In genomic region chr6:73694711-73695411, GRCh38 we compare ENCODE assay signal across 8 cellular contexts. TPM values are rescaled to one million over a fixed set of nuclear protein-coding genes. Genes with fewer than 3 reads are reported as not detected.
DNase-seq lines count a peak whose midpoint lies in the region; ATAC-seq and TF ChIP-seq lines count a peak whose summit lies in the region.

No MANE protein-coding gene starts in this region.

- intact Hi-C loops in left ventricle myocardium superior (cut with micrococcal nuclease) = no loop called here

- TF ChIP-seq CTCF in GM20000 (IDR thresholded peaks at IDR 0.05; ENCODE audit: extremely low read depth, missing control alignments) = no peak

- ATAC-seq in left ventricle myocardium superior = peak; percentile 16
- peak; percentile 3 for ATAC-seq in stimulated activated naive CD8-positive, alpha-beta T cell treated with anti-CD3 and anti-CD28 coated beads, Interleukin-15, Interleukin-2, amounts not matched to agents 100 U/mL and 50 U/mL, for 24 hours
- no peak for ATAC-seq in HG02571 (IDR thresholded peaks at IDR 0.05; ENCODE audit: unreplicated experiment)

- peak; percentile 25 for DNase-seq in DMS 273 (lab: John Stamatoyannopoulos, UW; ENCODE audit: unreplicated experiment)
- DNase-seq in DMS 273 treated with DMSO at 0.1 percent for 48 hours (lab: John Stamatoyannopoulos, UW) = no peak
- DNase-seq in activated T-cell treated with anti-CD3 and anti-CD28 coated beads, Interleukin-2, amount 50 U/mL, for 48 hours = peak; percentile 42 to 54
- no peak for DNase-seq in left ventricle myocardium superior
- DNase-seq in stimulated activated naive CD8-positive, alpha-beta T cell treated with anti-CD3 and anti-CD28 coated beads, Interleukin-15, Interleukin-2, amounts not matched to agents 100 U/mL and 50 U/mL, for 24 hours = peak; percentile 23
- DNase-seq in GM20000 (ENCODE audit: low spot score) = no peak
- no peak for DNase-seq in NCI-H1092 (lab: John Stamatoyannopoulos, UW)

RNA-seq across cellular contexts. Expression of gene CD109, which starts 1.1 kb away (rescaled TPM):
- total RNA-seq in left ventricle myocardium superior = 7.6 TPM

RNA-seq across cellular contexts. Expression of gene SLC17A5, which starts 41.1 kb away (rescaled TPM):
- 4.9 TPM for total RNA-seq in left ventricle myocardium superior

Comparison
In these comparisons a context has a peak if more than half of its experiments do, and no peak if none do; other contexts are left out.
1. DNase-seq: peak in DMS 273 (single experiment), activated T-cell treated with anti-CD3 and anti-CD28 coated beads, Interleukin-2, amount 50 U/mL, for 48 hours (2 of 2) and stimulated activated naive CD8-positive, alpha-beta T cell treated with anti-CD3 and anti-CD28 coated beads, Interleukin-15, Interleukin-2, amounts not matched to agents 100 U/mL and 50 U/mL, for 24 hours (single experiment); none in DMS 273 treated with DMSO at 0.1 percent for 48 hours (single experiment), left ventricle myocardium superior (single experiment), GM20000 (single experiment) and NCI-H1092 (single experiment).